Comparison of ENCODE assay signal across 23 cellular contexts in genomic region chr2:113276216-113276905, GRCh38. TPM values are rescaled to one million over a fixed set of nuclear protein-coding genes. Genes with fewer than 3 reads are reported as not detected.
DNase-seq lines count a peak whose midpoint lies in the region; ATAC-seq and TF ChIP-seq lines count a peak whose summit lies in the region.
"Had no signal": no experiment of that assay in that cellular context is flagged by ENCODE, and none has a peak within 500 bp of the region (broad histone marks: within the 10 kb centered on the region; RNA-seq: fewer than 3 reads in every experiment).

No MANE protein-coding gene starts in this region.

- intact Hi-C loops in mammary epithelial cell (cut with micrococcal nuclease) (no loop called here), MCF 10A (cut with micrococcal nuclease) (no loop called here)

- no peaks in the 10 kb centered on the region for H3K79me2 ChIP-seq in mammary epithelial cell (ENCODE audit: insufficient read depth, low read length)

- POLR2A ChIA-PET in MCF 10A (lab: Yijun Ruan, JAX) = interaction anchor here (0.6 kb wide), 1 partner anchor 55 kb away, joined by 3 read pairs; no protein-coding TSS in a partner anchor

- peaks cover 4% of the 10 kb centered on the region for H3K9me3 ChIP-seq in mammary epithelial cell (replicated peaks; ENCODE audit: insufficient read depth, low read length)
- H3K9me3 ChIP-seq in adipocyte (ENCODE audit: control insufficient read depth, low read length) = no peaks in the 10 kb centered on the region
- no peaks in the 10 kb centered on the region; the same call in 1 of the 2 replicates for H3K9me3 ChIP-seq in iPS-20b (ENCODE audit: insufficient read depth, low read depth, low read length)

- H2AFZ ChIP-seq in mammary epithelial cell (ENCODE audit: low read depth, low read length) = peak overlapping the region; percentile 60

- dilution Hi-C loops in mammary epithelial cell (cut with HindIII; ENCODE audit: low sequenced_read_pairs) = no loop called here

- H3K9me3 Mint-ChIP-seq in MCF 10A (ENCODE audit: unreplicated experiment) = no peaks in the 10 kb centered on the region
- H3K9me3 Mint-ChIP-seq in stimulated activated naive B cell treated with anti-CD40 and anti-IgM and Interleukin-4, amounts not matched to agents 10 μg/mL and 1 μg/mL and 100 μg/mL, for 72 hours = no peaks in the 10 kb centered on the region
- H3K9me3 Mint-ChIP-seq: activated CD4-positive, alpha-beta memory T cell treated with anti-CD3 and anti-CD28 coated beads, Interleukin-2, amount 10 ng/mL, durations not matched to agents 7 days and 5 days; activated T-helper 1 cell treated with anti-CD3 and anti-CD28 coated beads, Interleukin-12 subunit alpha, Interleukin-12 subunit beta, Interleukin-2, Interleukin-4 antibody, amounts not matched to agents 30 ng/mL and 10 ng/mL and 1 ng/mL, durations not matched to agents 14 hours and 24 hours and 36 hours; central memory CD8-positive, alpha-beta T cell had no signal

- H3K27me3 ChIP-seq in mammary epithelial cell (ENCODE audit: insufficient read depth, low read length) (no peaks in the 10 kb centered on the region), adipocyte (replicated peaks; ENCODE audit: control insufficient read depth, insufficient read depth, low read length) (peaks cover 60% of the 10 kb centered on the region), iPS-20b (ENCODE audit: insufficient read depth, low read length) (peaks cover 100% of the 10 kb centered on the region)

- CTCF ChIA-PET in mammary epithelial cell (lab: Charles Lee; ENCODE audit: low non-redundant PET) = no interaction called here
- CTCF ChIA-PET in MCF 10A (lab: Yijun Ruan, JAX) = interaction anchor here (0.6 to 1.5 kb wide), 4 partner anchors 27 to 94 kb away, joined by 3 to 5 read pairs (median 4); no protein-coding TSS in a partner anchor

- H3K9ac ChIP-seq in mammary epithelial cell (ENCODE audit: insufficient read depth, low read length) = no peak overlapping the region
- H3K9ac ChIP-seq in adipocyte (ENCODE audit: low read length) = peak overlapping the region; percentile 60
- H3K9ac ChIP-seq in iPS-20b (ENCODE audit: low read depth, low read length) = no peak overlapping the region
- H3K9ac ChIP-seq: KMS-11 had no signal

- ATAC-seq in stimulated activated naive B cell treated with anti-CD40 and anti-IgM and Interleukin-4, amounts not matched to agents 10 μg/mL and 1 μg/mL and 100 μg/mL, for 72 hours (replicated peaks) = no peak
- no peak for ATAC-seq in GM21717 (IDR thresholded peaks at IDR 0.05; ENCODE audit: unreplicated experiment)
- ATAC-seq: Right ventricle myocardium inferior, sciatic nerve had no signal

- in situ Hi-C loops in mammary epithelial cell (cut with MboI; ENCODE audit: low sequenced_read_pairs in 2 of 2) = no loop called here

- peaks cover 12% of the 10 kb centered on the region for H3K27me3 Mint-ChIP-seq in MCF 10A (ENCODE audit: insufficient read depth, unreplicated experiment)
- peaks cover 58 to 63% of the 10 kb centered on the region in 2 donors for H3K27me3 Mint-ChIP-seq in stimulated activated naive B cell treated with anti-CD40 and anti-IgM and Interleukin-4, amounts not matched to agents 10 μg/mL and 1 μg/mL and 100 μg/mL, for 72 hours

- no peaks in the 10 kb centered on the region for H4K20me1 ChIP-seq in mammary epithelial cell (ENCODE audit: insufficient read depth, low read length)

- TF ChIP-seq CTCF in mammary epithelial cell (conservative IDR thresholded peaks at IDR 0.05 in 1 of 2, IDR thresholded peaks at IDR 0.05 in 1 of 2; ENCODE audit: extremely low read depth in 1 of 2, insufficient read depth in 1 of 2, low read depth in 1 of 2, low read length in 2 of 2) (no peak), MCF 10A (IDR thresholded peaks at IDR 0.05; ENCODE audit: unreplicated experiment) (no peak)

- H3K4me3 ChIP-seq in mammary epithelial cell (replicated peaks in 1 of 3; ENCODE audit: insufficient read depth in 1 of 3, low read depth in 2 of 3, low read length in 3 of 3) = no peak overlapping the region
- peak overlapping the region; percentile 63 for H3K4me3 ChIP-seq in adipocyte (ENCODE audit: low read length)
- H3K4me3 ChIP-seq in iPS-20b (ENCODE audit: low read length) = peak overlapping the region; percentile 63

- no peaks in the 10 kb centered on the region for H3K36me3 Mint-ChIP-seq in MCF 10A (ENCODE audit: insufficient read depth, unreplicated experiment)
- no peaks in the 10 kb centered on the region for H3K36me3 Mint-ChIP-seq in stimulated activated naive B cell treated with anti-CD40 and anti-IgM and Interleukin-4, amounts not matched to agents 10 μg/mL and 1 μg/mL and 100 μg/mL, for 72 hours

- DNase-seq in mammary epithelial cell = no peak
- DNase-seq in MCF 10A (ENCODE audit: unreplicated experiment) = no peak
- no peak for DNase-seq in adipocyte (ENCODE audit: low read depth)
- no peak for DNase-seq in stimulated activated naive B cell treated with anti-CD40 and anti-IgM and Interleukin-4, amounts not matched to agents 10 μg/mL and 1 μg/mL and 100 μg/mL, for 72 hours
- DNase-seq in EL = no peak
- DNase-seq in NOMO-1 treated with DMSO at 0.1 percent for 48 hours (lab: John Stamatoyannopoulos, UW; ENCODE audit: unreplicated experiment) = no peak
- DNase-seq: activated CD4-positive, alpha-beta memory T cell treated with anti-CD3 and anti-CD28 coated beads, Interleukin-2, amount 10 ng/mL, durations not matched to agents 7 days and 5 days; DMS79 treated with DMSO at 0.1 percent for 48 hours; effector CD8-positive, alpha-beta T cell; head of caudate nucleus; left colon; NCI-H1092; NCI-H2081; NCI-H510A treated with DMSO at 0.1 percent for 48 hours; SW 1271 had no signal

- H3K36me3 ChIP-seq in mammary epithelial cell (ENCODE audit: insufficient read depth, low read length) (no peaks in the 10 kb centered on the region), adipocyte (ENCODE audit: control insufficient read depth, insufficient read depth, low read length, severe bottlenecking) (no peaks in the 10 kb centered on the region), iPS-20b (ENCODE audit: insufficient read depth, low read depth, low read length) (no peaks in the 10 kb centered on the region)

- H3K4me1 ChIP-seq in mammary epithelial cell (ENCODE audit: insufficient read depth, low read length) = no peaks in the 10 kb centered on the region
- no peaks in the 10 kb centered on the region for H3K4me1 ChIP-seq in adipocyte (ENCODE audit: control insufficient read depth, insufficient read depth, low read length)
- H3K4me1 ChIP-seq in iPS-20b (ENCODE audit: insufficient read depth, low read length) = no peaks in the 10 kb centered on the region; the same call in 1 of the 2 replicates

- WGBS in mammary epithelial cell (ENCODE audit: low coverage, missing lambda C conversion rate) = 59% methylated on average over 19 of the region's 24 CpGs

- no peak overlapping the region for H3K4me3 Mint-ChIP-seq in MCF 10A (ENCODE audit: unreplicated experiment)
- H3K4me3 Mint-ChIP-seq in stimulated activated naive B cell treated with anti-CD40 and anti-IgM and Interleukin-4, amounts not matched to agents 10 μg/mL and 1 μg/mL and 100 μg/mL, for 72 hours = peak overlapping the region in 1 of 2 donors; percentile 45
- H3K4me3 Mint-ChIP-seq: activated CD4-positive, alpha-beta memory T cell treated with anti-CD3 and anti-CD28 coated beads, Interleukin-2, amount 10 ng/mL, durations not matched to agents 7 days and 5 days had no signal

- H3K4me1 Mint-ChIP-seq in MCF 10A (ENCODE audit: insufficient read depth, unreplicated experiment) = peaks cover 4% of the 10 kb centered on the region
- H3K4me1 Mint-ChIP-seq in stimulated activated naive B cell treated with anti-CD40 and anti-IgM and Interleukin-4, amounts not matched to agents 10 μg/mL and 1 μg/mL and 100 μg/mL, for 72 hours = peaks cover 11 to 28% of the 10 kb centered on the region in 2 donors
- H3K4me1 Mint-ChIP-seq: central memory CD8-positive, alpha-beta T cell had no signal

- H3K27ac ChIP-seq in mammary epithelial cell (ENCODE audit: insufficient read depth, low read depth, low read length) (no peak overlapping the region), iPS-20b (ENCODE audit: low read length) (no peak overlapping the region)
- H3K27ac ChIP-seq: KMS-11 had no signal

- H3K4me2 ChIP-seq in mammary epithelial cell (ENCODE audit: insufficient read depth, low read depth, low read length) = no peak overlapping the region
- H3K4me2 ChIP-seq: KMS-11 had no signal

- H3K27ac Mint-ChIP-seq in MCF 10A (ENCODE audit: low read depth, unreplicated experiment) = no peak overlapping the region
- peak overlapping the region; percentile 20 for H3K27ac Mint-ChIP-seq in stimulated activated naive B cell treated with anti-CD40 and anti-IgM and Interleukin-4, amounts not matched to agents 10 μg/mL and 1 μg/mL and 100 μg/mL, for 72 hours
- H3K27ac Mint-ChIP-seq: activated CD4-positive, alpha-beta memory T cell treated with anti-CD3 and anti-CD28 coated beads, Interleukin-2, amount 10 ng/mL, durations not matched to agents 7 days and 5 days; activated T-helper 1 cell treated with anti-CD3 and anti-CD28 coated beads, Interleukin-12 subunit alpha, Interleukin-12 subunit beta, Interleukin-2, Interleukin-4 antibody, amounts not matched to agents 30 ng/mL and 10 ng/mL and 1 ng/mL, durations not matched to agents 14 hours and 24 hours and 36 hours had no signal

- BruUV-seq in mammary epithelial cell (replicated peaks; lab: Mats Ljungman, UMichigan) (no TSS peak), MCF 10A (replicated peaks; lab: Mats Ljungman, UMichigan) (no TSS peak)

RNA-seq across cellular contexts. Expression of gene PAX8, which starts 2.4 kb away (rescaled TPM):
- total RNA-seq in mammary epithelial cell = 10 to 100 TPM in 1 of 2 donors, 1 to 10 TPM in 1; 3.3 to 16.1 TPM
- polyA plus RNA-seq in mammary epithelial cell = 0.79 TPM
- polyA minus RNA-seq in mammary epithelial cell = not detected
- total RNA-seq in MCF 10A (2022) = 2.4 TPM in 2 replicates
- total RNA-seq: osteocyte had no signal

Comparison
In these comparisons a context has a peak if more than half of its experiments do, and no peak if none do; other contexts are left out.
1. H3K4me3 ChIP-seq: peak in adipocyte (single experiment) and iPS-20b (single experiment); none in mammary epithelial cell (0 of 3).